ENCODE assay signal across 1 cellular context in the genomic region with DNA sequence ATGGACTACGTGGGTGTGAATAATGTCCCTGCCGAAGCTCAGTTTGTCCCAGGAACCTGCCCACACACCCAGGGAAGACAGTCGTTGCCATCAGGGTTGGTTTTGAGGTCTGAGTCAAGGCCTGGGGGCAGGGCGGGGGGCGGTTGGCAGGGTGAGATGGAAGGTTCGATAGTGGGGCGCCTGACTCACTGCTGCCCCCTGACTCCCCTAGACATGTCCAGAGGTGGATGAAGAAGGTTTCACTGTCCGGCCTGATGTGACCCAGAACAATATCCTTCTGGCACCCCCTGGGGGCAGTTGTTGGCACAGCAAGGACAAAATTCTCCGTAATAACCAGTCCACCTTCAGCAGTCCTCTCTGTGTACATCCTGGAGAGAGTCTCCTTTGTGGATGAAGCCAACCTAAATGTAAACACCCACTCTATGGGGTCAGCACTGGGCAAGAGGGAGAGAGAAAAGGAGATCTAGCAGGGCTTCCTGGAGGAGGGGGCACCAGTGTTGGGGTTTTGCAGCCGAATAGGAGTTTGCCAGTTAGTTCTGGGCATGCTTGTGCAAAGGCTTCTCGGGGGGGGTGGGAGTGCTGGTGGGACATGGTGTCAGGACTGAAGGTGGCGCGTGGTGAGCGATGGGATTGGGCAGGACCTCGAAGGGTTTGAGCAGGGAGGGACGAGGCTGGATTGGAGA.
A peak's percentile ranks its signal among the peaks of the same experiment; 100 is the strongest.
TF ChIP-seq lines count a peak whose summit lies in the region.

No MANE protein-coding gene starts in this region.

TF ChIP-seq in K562, 482 proteins besides CTCF, POLR2A, EP300 and RAD21 (continued from another document):
- TF ChIP-seq SMARCE1 (IDR thresholded peaks at IDR 0.05), result 0 out of 2 replicates have a peak, but pooled peaks have one; percentile 22
- peak; percentile 32; the same call in 1 of the 2 replicates for TF ChIP-seq FOSL1 (tag; conservative IDR thresholded peaks at IDR 0.05)
- TF ChIP-seq DPF2 (IDR thresholded peaks at IDR 0.05), result peak; percentile 57; the same call in 1 of the 2 replicates
- no peak for TF ChIP-seq ILK (tag; IDR thresholded peaks at IDR 0.05; ENCODE audit: borderline replicate concordance, low read depth)
- TF ChIP-seq, protein P1, sequence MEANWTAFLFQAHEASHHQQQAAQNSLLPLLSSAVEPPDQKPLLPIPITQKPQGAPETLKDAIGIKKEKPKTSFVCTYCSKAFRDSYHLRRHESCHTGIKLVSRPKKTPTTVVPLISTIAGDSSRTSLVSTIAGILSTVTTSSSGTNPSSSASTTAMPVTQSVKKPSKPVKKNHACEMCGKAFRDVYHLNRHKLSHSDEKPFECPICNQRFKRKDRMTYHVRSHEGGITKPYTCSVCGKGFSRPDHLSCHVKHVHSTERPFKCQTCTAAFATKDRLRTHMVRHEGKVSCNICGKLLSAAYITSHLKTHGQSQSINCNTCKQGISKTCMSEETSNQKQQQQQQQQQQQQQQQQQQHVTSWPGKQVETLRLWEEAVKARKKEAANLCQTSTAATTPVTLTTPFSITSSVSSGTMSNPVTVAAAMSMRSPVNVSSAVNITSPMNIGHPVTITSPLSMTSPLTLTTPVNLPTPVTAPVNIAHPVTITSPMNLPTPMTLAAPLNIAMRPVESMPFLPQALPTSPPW (CRISPR knock-in tag; IDR thresholded peaks at IDR 0.05), result peak; percentile 70
